8 cellular contexts compared by ENCODE assay signal in the genomic region with DNA sequence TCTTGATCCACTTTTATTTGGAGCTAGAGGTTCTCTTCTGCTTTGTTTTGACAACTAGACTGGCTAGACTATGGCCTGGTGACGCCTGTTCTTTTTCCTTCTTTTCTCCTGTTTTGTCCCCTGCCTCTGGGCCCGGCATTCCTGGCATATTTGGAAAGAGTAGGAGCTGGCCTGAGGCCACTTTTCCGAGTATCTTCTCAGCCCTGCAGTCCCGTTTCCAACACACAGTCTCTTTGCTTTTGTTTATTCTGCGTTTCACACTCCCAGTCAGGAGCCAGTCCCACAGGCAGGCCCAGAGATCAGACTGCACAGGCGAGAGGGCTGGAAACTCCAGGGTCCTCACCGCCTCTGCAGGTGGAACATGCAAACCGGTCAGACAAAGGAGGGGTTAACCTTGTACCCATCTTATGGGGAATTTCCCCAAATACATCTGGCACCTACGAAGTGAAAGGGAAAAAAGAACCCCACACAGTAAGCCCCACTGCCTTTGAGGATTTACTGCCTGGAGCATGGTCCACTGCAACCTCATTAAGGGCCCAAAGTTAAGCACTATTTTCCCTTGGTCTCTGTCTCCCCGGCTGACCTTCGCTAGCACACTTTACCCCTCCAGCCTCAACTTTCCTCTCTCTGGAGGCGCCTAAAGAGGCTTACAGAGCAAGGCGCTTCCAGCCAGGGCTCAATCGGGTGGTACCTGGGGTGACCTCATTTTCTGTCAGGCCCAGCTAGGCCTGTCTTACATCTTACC.
DNase-seq lines count a peak whose midpoint lies in the region; ATAC-seq and TF ChIP-seq lines count a peak whose summit lies in the region.

No MANE protein-coding gene starts in this region.

- peak overlapping the region; percentile 34 for H3K27ac Mint-ChIP-seq in CD8-positive, alpha-beta T cell
- H3K27ac Mint-ChIP-seq in chondrocyte (ENCODE audit: unreplicated experiment) = peak overlapping the region; percentile 99

- no peaks in the 10 kb centered on the region for H3K27me3 Mint-ChIP-seq in CD8-positive, alpha-beta T cell (ENCODE audit: low read depth)
- H3K27me3 Mint-ChIP-seq in chondrocyte (ENCODE audit: low read depth) = no peaks in the 10 kb centered on the region

- no peak overlapping the region for H3K4me3 Mint-ChIP-seq in CD8-positive, alpha-beta T cell
- peak overlapping the region; percentile 3 for H3K4me3 Mint-ChIP-seq in chondrocyte (ENCODE audit: unreplicated experiment)

- H3K4me1 ChIP-seq in CD8-positive, alpha-beta T cell (ENCODE audit: insufficient read depth, low read length) = peaks cover 5% of the 10 kb centered on the region
- peaks cover 27 to 65% of the 10 kb centered on the region in 2 donors for H3K4me1 ChIP-seq in thoracic aorta (ENCODE audit: control insufficient read depth in 1 of 2, low read depth in 2 of 2)

- intact Hi-C loops in CD8-positive, alpha-beta T cell (cut with DNase I, micrococcal nuclease) = no loop called here
- intact Hi-C loops in lower leg skin (cut with DNase I; ENCODE audit: low total_unique reads) = loop anchor here (10.0 kb wide), 1 partner anchor 383 kb away; no protein-coding TSS in a partner anchor
- intact Hi-C loops in posterior cingulate gyrus (cut with DNase I) = no loop called here

- TF ChIP-seq CTCF in CD8-positive, alpha-beta T cell (IDR thresholded peaks at IDR 0.05) = no peak
- TF ChIP-seq CTCF in chondrocyte (IDR thresholded peaks at IDR 0.05) (no peak), lower leg skin (IDR thresholded peaks at IDR 0.05) (no peak), thoracic aorta (IDR thresholded peaks at IDR 0.05) (no peak)

- POLR2A ChIA-PET in CD8-positive, alpha-beta T cell (lab: Charles Lee) = interaction anchor here (1.1 kb wide), 1 partner anchor 377 kb away, joined by 3 read pairs; the partner anchor contains the start of gene IRF2BP2

- 30 to 32% methylated on average over 14 of the region's 14 CpGs for WGBS in lower leg skin, 2 donors

- H3K4me3 ChIP-seq in CD8-positive, alpha-beta T cell (ENCODE audit: low read depth, low read length) = no peak overlapping the region
- H3K4me3 ChIP-seq in lower leg skin (ENCODE audit: low read depth, poor library complexity, severe bottlenecking) = no peak overlapping the region
- no peak overlapping the region for H3K4me3 ChIP-seq in thoracic aorta

- no peak for ATAC-seq in CD8-positive, alpha-beta T cell
- ATAC-seq in GM19468 (IDR thresholded peaks at IDR 0.05; ENCODE audit: extremely low read depth, unreplicated experiment) = peak; percentile 26
- peak; percentile 66 for ATAC-seq in thoracic aorta (ENCODE audit: insufficient number of reproducible peaks, low FRiP score, low read depth)
- ATAC-seq in HG03280 (IDR thresholded peaks at IDR 0.05; ENCODE audit: unreplicated experiment) = no peak

- H3K36me3 Mint-ChIP-seq in CD8-positive, alpha-beta T cell = no peaks in the 10 kb centered on the region
- no peaks in the 10 kb centered on the region for H3K36me3 Mint-ChIP-seq in chondrocyte (ENCODE audit: low read depth)

- no peaks in the 10 kb centered on the region for H3K36me3 ChIP-seq in CD8-positive, alpha-beta T cell (ENCODE audit: insufficient read depth, low read length)
- H3K36me3 ChIP-seq in thoracic aorta = no peaks in the 10 kb centered on the region

- H3K27ac ChIP-seq in CD8-positive, alpha-beta T cell (ENCODE audit: low read depth, low read length) = no peak overlapping the region
- peak overlapping the region; percentile 93 to 99 for H3K27ac ChIP-seq in thoracic aorta

- H3K27me3 ChIP-seq in CD8-positive, alpha-beta T cell (ENCODE audit: insufficient read depth, low read length) = no peaks in the 10 kb centered on the region
- H3K27me3 ChIP-seq in thoracic aorta (replicated peaks; ENCODE audit: insufficient read depth) = no peaks in the 10 kb centered on the region

- peaks cover 23% of the 10 kb centered on the region for H3K4me1 Mint-ChIP-seq in CD8-positive, alpha-beta T cell (ENCODE audit: low read depth)
- H3K4me1 Mint-ChIP-seq in chondrocyte (ENCODE audit: low read depth) = peaks cover 61% of the 10 kb centered on the region

- no peaks in the 10 kb centered on the region for H3K9me3 Mint-ChIP-seq in CD8-positive, alpha-beta T cell
- peaks cover 6% of the 10 kb centered on the region for H3K9me3 Mint-ChIP-seq in chondrocyte (ENCODE audit: low read depth)

- DNase-seq in CD8-positive, alpha-beta T cell = no peak
- peak; percentile 32 for DNase-seq in NCI-H1048 (lab: John Stamatoyannopoulos, UW)
- peak; percentile 84 for DNase-seq in chondrocyte (ENCODE audit: low spot score)
- peak; percentile 85 to 96 for DNase-seq in lower leg skin (ENCODE audit: low spot score in 2 of 2)
- DNase-seq in thoracic aorta (ENCODE audit: low spot score) = peak; percentile 73
- DNase-seq in posterior cingulate gyrus = no peak

- CTCF ChIA-PET in CD8-positive, alpha-beta T cell (lab: Charles Lee) = interaction anchor here (0.6 to 1.3 kb wide), 4 partner anchors 9 to 97 kb away, joined by 3 read pairs; no protein-coding TSS in a partner anchor

- no peak for TF ChIP-seq POLR2A in lower leg skin (IDR thresholded peaks at IDR 0.05)

- H3K9me3 ChIP-seq in CD8-positive, alpha-beta T cell (ENCODE audit: low read length) = no peaks in the 10 kb centered on the region
- H3K9me3 ChIP-seq in thoracic aorta = no peaks in the 10 kb centered on the region

Comparison
In these comparisons a context has a peak if more than half of its experiments do, and no peak if none do; other contexts are left out.
1. ATAC-seq: peak in GM19468 (single experiment) and thoracic aorta (single experiment); none in CD8-positive, alpha-beta T cell (single experiment) and HG03280 (single experiment).
2. DNase-seq: peak in NCI-H1048 (single experiment), chondrocyte (single experiment), lower leg skin (2 of 2) and thoracic aorta (single experiment); none in CD8-positive, alpha-beta T cell (0 of 7) and posterior cingulate gyrus (0 of 10).